9 cellular contexts compared by ENCODE assay signal in the genomic region with DNA sequence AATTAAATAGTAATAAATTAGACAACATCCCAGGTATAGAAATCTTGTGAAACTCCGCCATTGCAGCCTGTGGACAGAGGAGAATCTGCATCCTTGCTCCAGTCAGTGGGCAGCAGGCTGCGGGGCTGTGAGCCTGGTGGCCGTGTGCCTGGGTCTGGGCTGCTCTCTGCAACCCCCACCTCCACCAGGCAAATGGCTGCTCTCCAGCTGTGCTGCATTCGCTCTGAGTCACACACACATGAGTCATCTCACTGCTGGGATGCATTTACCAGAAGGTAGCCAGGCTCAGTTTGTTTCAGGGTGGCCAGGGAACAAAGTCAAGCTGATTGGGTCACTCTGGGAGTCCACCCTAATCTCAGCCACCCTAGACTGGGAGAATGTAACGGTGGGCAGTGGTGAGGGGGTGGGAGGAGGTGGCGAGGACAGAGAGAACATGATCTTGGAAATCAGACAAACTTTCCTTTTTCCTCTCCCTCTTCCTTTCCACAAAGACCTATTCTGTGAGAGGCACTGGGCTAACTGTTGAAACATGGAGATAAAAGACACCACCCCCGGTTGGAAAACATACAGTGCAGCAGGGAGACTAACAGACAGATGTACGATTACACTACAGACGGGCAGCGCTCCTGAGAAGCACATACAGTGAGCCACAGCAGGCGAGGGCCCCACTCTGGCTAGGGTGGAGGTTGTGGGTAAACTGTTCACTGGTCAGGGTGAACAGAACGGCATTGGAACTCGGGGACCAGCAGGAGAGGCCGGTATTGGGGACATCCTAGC. TPM values are rescaled to one million over a fixed set of nuclear protein-coding genes. Genes with fewer than 3 reads are reported as not detected.
DNase-seq lines count a peak whose midpoint lies in the region; ATAC-seq, FAIRE-seq and TF ChIP-seq lines count a peak whose summit lies in the region.
"Had no signal": no experiment of that assay in that cellular context is flagged by ENCODE, and none has a peak within 500 bp of the region (broad histone marks: within the 10 kb centered on the region; RNA-seq: fewer than 3 reads in every experiment).

No MANE protein-coding gene starts in this region.

- CTCF ChIA-PET in T-cell (lab: Charles Lee), result no interaction called here

- H3K9me3 ChIP-seq in MG63, result no peaks in the 10 kb centered on the region
- no peaks in the 10 kb centered on the region for H3K9me3 ChIP-seq in heart left ventricle
- H3K9me3 ChIP-seq in prostate gland, result no peaks in the 10 kb centered on the region

- TF ChIP-seq CTCF in heart left ventricle (IDR thresholded peaks at IDR 0.05) (no peak), prostate gland (IDR thresholded peaks at IDR 0.05) (no peak)

- no peaks in the 10 kb centered on the region for H3K27me3 ChIP-seq in MG63
- H3K27me3 ChIP-seq in heart left ventricle, result no peaks in the 10 kb centered on the region
- no peaks in the 10 kb centered on the region for H3K27me3 ChIP-seq in prostate gland (replicated peaks; ENCODE audit: insufficient read depth)

- no peak overlapping the region for H3K4me3 Mint-ChIP-seq in activated naive CD8-positive, alpha-beta T cell
- H3K4me3 Mint-ChIP-seq in T-cell, result no peak overlapping the region
- H3K4me3 Mint-ChIP-seq: activated naive CD4-positive, alpha-beta T cell treated with anti-CD3 and anti-CD28 coated beads, Interleukin-2, amount 50 U/mL, for 24 hours had no signal

- FAIRE-seq in GM12891 (lab: Jason Lieb, UNC), result peak; percentile 78

- H3K4me1 ChIP-seq in heart left ventricle (peaks cover 6 to 75% (median 47%) of the 10 kb centered on the region in 12 donors), prostate gland (replicated peaks) (peaks cover 3% of the 10 kb centered on the region)

- peak; percentile 90 to 97 (median 95) for ATAC-seq in heart left ventricle
- ATAC-seq in T-cell (replicated peaks in 1 of 4), result no peak
- no peak for ATAC-seq in HG03139 (IDR thresholded peaks at IDR 0.05; ENCODE audit: unreplicated experiment)

- H3K27ac ChIP-seq in heart left ventricle (peak overlapping the region; percentile 39 to 94 (median 88)), prostate gland (peak overlapping the region; percentile 28 to 55)

- H3K27me3 Mint-ChIP-seq in activated naive CD8-positive, alpha-beta T cell, result no peaks in the 10 kb centered on the region
- no peaks in the 10 kb centered on the region for H3K27me3 Mint-ChIP-seq in T-cell
- H3K27me3 Mint-ChIP-seq: activated naive CD4-positive, alpha-beta T cell treated with anti-CD3 and anti-CD28 coated beads, Interleukin-2, amount 50 U/mL, for 24 hours had no signal

- peak overlapping the region; percentile 31 for H3K27ac Mint-ChIP-seq in activated naive CD8-positive, alpha-beta T cell
- H3K27ac Mint-ChIP-seq in T-cell, result no peak overlapping the region
- H3K27ac Mint-ChIP-seq: activated naive CD4-positive, alpha-beta T cell treated with anti-CD3 and anti-CD28 coated beads, Interleukin-2, amount 50 U/mL, for 24 hours had no signal

- H3K36me3 Mint-ChIP-seq in activated naive CD8-positive, alpha-beta T cell, result peaks cover 8% of the 10 kb centered on the region
- peaks cover 48% of the 10 kb centered on the region for H3K36me3 Mint-ChIP-seq in T-cell

- H3K36me3 ChIP-seq in MG63 (peaks cover 87% of the 10 kb centered on the region), heart left ventricle (peaks cover 0 to 32% (median 26%) of the 10 kb centered on the region in 9 donors), prostate gland (no peaks in the 10 kb centered on the region)

- H3K4me3 ChIP-seq in MG63 (peak overlapping the region; percentile 0; the same call in 1 of the 2 replicates), heart left ventricle (peak overlapping the region in 3 of 12 donors; percentile 9 to 14 (median 12)), prostate gland (no peak overlapping the region)

- no peaks in the 10 kb centered on the region for H3K4me1 Mint-ChIP-seq in activated naive CD8-positive, alpha-beta T cell (ENCODE audit: low read depth)
- H3K4me1 Mint-ChIP-seq in T-cell, result peaks cover 0 to 2% (median under 1%) of the 10 kb centered on the region in 3 donors
- H3K4me1 Mint-ChIP-seq: activated naive CD4-positive, alpha-beta T cell treated with anti-CD3 and anti-CD28 coated beads, Interleukin-2, amount 50 U/mL, for 24 hours had no signal

- intact Hi-C loops in heart left ventricle (cut with DNase I), result loop anchor here in 6 of 10 donors (2.0 to 5.0 kb wide), 3 partner anchors 55 to 60 kb away; partner anchors contain the start of gene TRAM2 (in 4 of the 6)
- intact Hi-C loops in prostate gland (cut with DNase I), result no loop called here

- TF ChIP-seq POLR2A in GM12891 (IDR thresholded peaks at IDR 0.05; ENCODE audit: low read depth, low read length) (no peak), heart left ventricle (IDR thresholded peaks at IDR 0.05) (peak in 1 of 2 donors; percentile 41), prostate gland (IDR thresholded peaks at IDR 0.05) (peak; percentile 15)

- DNase-seq in GM12891 (ENCODE audit: insufficient read length, low spot score), result no peak
- peak; percentile 45 for DNase-seq in GOT3 (lab: John Stamatoyannopoulos, UW)
- peak; percentile 100 for DNase-seq in MG63
- DNase-seq in heart left ventricle, result peak; percentile 88 to 94 (median 90)
- DNase-seq in prostate gland (ENCODE audit: low spot score), result peak; percentile 56
- no peak for DNase-seq in T-cell

- no peaks in the 10 kb centered on the region for H3K9me3 Mint-ChIP-seq in activated naive CD8-positive, alpha-beta T cell (ENCODE audit: low read depth)
- no peaks in the 10 kb centered on the region for H3K9me3 Mint-ChIP-seq in T-cell
- H3K9me3 Mint-ChIP-seq: activated naive CD4-positive, alpha-beta T cell treated with anti-CD3 and anti-CD28 coated beads, Interleukin-2, amount 50 U/mL, for 24 hours had no signal

- 26 to 35% (median 28%) methylated on average over 14 of the region's 14 CpGs for WGBS in heart left ventricle, 4 donors
- WGBS in prostate gland, result 47% methylated on average over 14 of the region's 14 CpGs

- POLR2A ChIA-PET in T-cell (lab: Charles Lee), result no interaction called here

TF ChIP-seq in GM12891, 5 proteins besides CTCF, POLR2A, EP300 and RAD21:
- no peak for TF ChIP-seq SPI1 (IDR thresholded peaks at IDR 0.05; ENCODE audit: low read depth, low read length)
- no peak for TF ChIP-seq POU2F2 (IDR thresholded peaks at IDR 0.05; ENCODE audit: low read depth, low read length)
- no peak for TF ChIP-seq POLR2AphosphoS5 (IDR thresholded peaks at IDR 0.05; ENCODE audit: low read depth, low read length)
- TF ChIP-seq TAF1 (IDR thresholded peaks at IDR 0.05; ENCODE audit: low read depth, low read length), result no peak
- no peak for TF ChIP-seq PAX5 (IDR thresholded peaks at IDR 0.05; ENCODE audit: insufficient read depth, low read length, severe bottlenecking)

RNA-seq across cellular contexts. Expression of gene TRAM2, which starts 59.2 kb away (rescaled TPM):
- polyA plus RNA-seq in GM12891 (2012; ENCODE audit: low read depth, missing spikeins), result 7.5 TPM
- total RNA-seq in MG63 (2014; rRNA removed; shearing (Covaris generic); ENCODE audit: low replicate concordance), result 206 and 243 TPM in 2 replicates
- total RNA-seq in heart left ventricle (10 to 100 TPM in 7 of 9 donors, 1 to 10 TPM in 2; 9.8 to 19.0 (median 12.1) TPM), prostate gland (10 to 100 TPM in 1 of 2 donors, 1 to 10 TPM in 1; 7.2 to 22.4 TPM), T-cell (10 to 100 TPM in 1 of 5 donors, 1 to 10 TPM in 4; 8.8 to 12.1 (median 9.3) TPM)
- polyA plus RNA-seq in heart left ventricle, result 10 to 100 TPM in 1 of 2 donors, 1 to 10 TPM in 1; 4.7 to 13.8 TPM

Comparison
In these comparisons a context has a peak if more than half of its experiments do, and no peak if none do; other contexts are left out.
1. DNase-seq: peak in GOT3 (single experiment), MG63 (single experiment), heart left ventricle (5 of 5) and prostate gland (single experiment); none in GM12891 (single experiment) and T-cell (0 of 34).
2. ATAC-seq: peak in heart left ventricle (4 of 4); none in T-cell (0 of 4) and HG03139 (single experiment).